ENCODE assay signal across 18 cellular contexts in the genomic region with DNA sequence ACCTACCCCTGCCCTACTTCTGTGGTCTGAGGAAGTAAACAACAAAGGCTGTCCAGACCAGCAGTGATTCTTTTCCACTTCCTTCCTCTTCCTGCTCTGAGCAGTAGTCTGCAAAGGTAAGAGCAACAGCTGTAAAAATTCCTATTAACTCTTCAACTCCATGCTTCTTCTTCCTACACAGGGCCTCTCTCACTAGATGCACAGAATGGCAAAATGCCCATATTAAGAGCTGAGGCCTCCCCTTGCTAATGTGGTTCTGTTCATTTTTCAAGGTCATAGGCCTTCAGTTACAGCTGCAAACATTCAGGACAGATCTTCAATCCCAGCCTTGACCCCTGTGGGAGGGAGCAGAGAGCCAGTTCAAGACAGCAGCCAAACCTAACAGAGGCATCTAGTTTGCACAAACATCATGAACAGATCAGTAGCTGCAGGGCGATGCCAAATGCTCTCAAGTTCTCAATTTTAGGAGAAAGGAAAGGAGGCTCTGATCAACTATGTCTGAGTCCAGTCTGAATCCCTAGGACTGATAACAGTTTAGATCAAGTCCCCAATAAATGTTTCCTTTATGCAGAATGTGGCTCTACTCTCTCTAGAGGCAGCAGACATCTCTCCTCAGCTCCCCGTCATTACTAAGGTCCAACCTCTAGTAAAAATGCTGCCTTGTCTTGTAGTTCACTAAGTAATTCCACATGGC. TPM values are rescaled to one million over a fixed set of nuclear protein-coding genes. Genes with fewer than 3 reads are reported as not detected.
DNase-seq lines count a peak whose midpoint lies in the region; ATAC-seq and TF ChIP-seq lines count a peak whose summit lies in the region.
"Had no signal": no experiment of that assay in that cellular context is flagged by ENCODE, and none has a peak within 500 bp of the region (broad histone marks: within the 10 kb centered on the region; RNA-seq: fewer than 3 reads in every experiment).

No MANE protein-coding gene starts in this region.

- H3K36me3 ChIP-seq in SK-N-MC (ENCODE audit: insufficient read depth, low read length) (peaks cover 23% of the 10 kb centered on the region), right lobe of liver (peaks cover 0 to 37% (median 14%) of the 10 kb centered on the region in 4 donors), spleen (peaks cover 0 to 66% (median 14%) of the 10 kb centered on the region in 6 donors)
- H3K36me3 ChIP-seq: BE2C had no signal

- H3K4me1 ChIP-seq in right lobe of liver (peaks cover 0 to 76% (median 18%) of the 10 kb centered on the region in 4 donors), spleen (peaks cover 17 to 63% (median 38%) of the 10 kb centered on the region in 6 donors)

- intact Hi-C loops in right lobe of liver (cut with DNase I) = no loop called here
- intact Hi-C loops in spleen (cut with DNase I; ENCODE audit: low total_unique reads) = no loop called here

- ATAC-seq in esophagus mucosa (peak; percentile 22), right lobe of liver (peak; percentile 33 to 72 (median 70)), HG03565 (IDR thresholded peaks at IDR 0.05; ENCODE audit: unreplicated experiment) (no peak), GM21367 (IDR thresholded peaks at IDR 0.05; ENCODE audit: unreplicated experiment) (no peak), GM19351 (IDR thresholded peaks at IDR 0.05; ENCODE audit: unreplicated experiment) (no peak)
- ATAC-seq: foreskin keratinocyte; stimulated activated naive B cell treated with anti-CD40 and anti-IgM and Interleukin-4, amounts not matched to agents 10 μg/mL and 1 μg/mL and 100 μg/mL, for 72 hours had no signal

- TF ChIP-seq POLR2A in right lobe of liver (IDR thresholded peaks at IDR 0.05) = no peak
- no peak for TF ChIP-seq POLR2A in spleen (IDR thresholded peaks at IDR 0.05)

- 27% methylated on average over 2 of the region's 2 CpGs for WGBS in right lobe of liver (ENCODE audit: insufficient coverage, low coverage, low lambda C conversion rate, missing lambda C conversion rate)
- WGBS in spleen, 5 donors = 70 to 76% (median 75%) methylated on average over 2 of the region's 2 CpGs

- H3K4me3 ChIP-seq in SK-N-MC (no peak overlapping the region), right lobe of liver (no peak overlapping the region), spleen (peak overlapping the region in 1 of 8 donors; percentile 1)
- H3K4me3 ChIP-seq: GM23338, prostate gland had no signal

- no peak for DNase-seq in SK-N-MC (ENCODE audit: low read depth, low spot score)
- peak in 1 of 3 donors; percentile 65 for DNase-seq in right lobe of liver
- no peak for DNase-seq in spleen
- DNase-seq in stimulated activated CD4-positive, alpha-beta T cell treated with anti-CD3 and anti-CD28 coated beads, Interleukin-2, amount 100 ng/mL, for 48 hours = no peak
- DNase-seq: activated naive CD4-positive, alpha-beta T cell treated with anti-CD3 and anti-CD28 coated beads, Interleukin-2, amount 10 ng/mL, durations not matched to agents 7 days and 5 days; BE2C; foreskin keratinocyte; NCI-H2029 treated with DMSO at 0.1 percent for 48 hours; NCI-H82; SIG-M5; stimulated activated CD4-positive, alpha-beta T cell treated with anti-CD3 and anti-CD28 coated beads, Interleukin-4, amount 100 ng/mL, for 24 hours; stimulated activated naive B cell treated with anti-CD40 and anti-IgM and Interleukin-4, amounts not matched to agents 10 μg/mL and 1 μg/mL and 100 μg/mL, for 72 hours had no signal

- peak overlapping the region; percentile 86 for H3K27ac ChIP-seq in SK-N-MC
- H3K27ac ChIP-seq in right lobe of liver = peak overlapping the region in 2 of 3 donors; percentile 11 to 52
- peak overlapping the region in 7 of 8 donors; percentile 23 to 65 (median 54) for H3K27ac ChIP-seq in spleen
- H3K27ac ChIP-seq: foreskin keratinocyte, prostate gland had no signal

- H3K9ac ChIP-seq in SK-N-MC (ENCODE audit: insufficient read length) = no peak overlapping the region

- H3K27me3 ChIP-seq in right lobe of liver = no peaks in the 10 kb centered on the region
- H3K27me3 ChIP-seq in spleen (replicated peaks in 1 of 7) = no peaks in the 10 kb centered on the region
- H3K27me3 ChIP-seq: BE2C, foreskin keratinocyte had no signal

- TF ChIP-seq CTCF in right lobe of liver (IDR thresholded peaks at IDR 0.05) = no peak
- TF ChIP-seq CTCF in spleen (IDR thresholded peaks at IDR 0.05 in 8 of 11, conservative IDR thresholded peaks at IDR 0.05 in 3 of 11) = no peak

- H3K9me3 ChIP-seq in SK-N-MC (ENCODE audit: low read depth, low read length) (no peaks in the 10 kb centered on the region), right lobe of liver (no peaks in the 10 kb centered on the region), spleen (no peaks in the 10 kb centered on the region)
- H3K9me3 ChIP-seq: BE2C, prostate gland had no signal

RNA-seq across cellular contexts. Expression of a gene that starts 20.9 kb away (rescaled TPM):
- total RNA-seq in esophagus mucosa = 11.8 TPM
- total RNA-seq in right lobe of liver = 100 to 1,000 TPM; 101 to 289 (median 134) TPM
- total RNA-seq in spleen = 100 to 1,000 TPM; 315 to 843 (median 492) TPM
- polyA plus RNA-seq in spleen = 100 to 1,000 TPM in 2 of 3 donors, 10 to 100 TPM in 1; 55.7 to 116 (median 102) TPM
- total RNA-seq: GM23338 had no signal

Comparison
In these comparisons a context has a peak if more than half of its experiments do, and no peak if none do; other contexts are left out.
1. H3K27ac ChIP-seq: peak in every context shown above with its lines; median percentile 86 in SK-N-MC; 54 in spleen; 32 in right lobe of liver.
2. ATAC-seq: peak in esophagus mucosa (single experiment) and right lobe of liver (4 of 4); none in HG03565 (single experiment), GM21367 (single experiment) and GM19351 (single experiment).